In the genomic region with DNA sequence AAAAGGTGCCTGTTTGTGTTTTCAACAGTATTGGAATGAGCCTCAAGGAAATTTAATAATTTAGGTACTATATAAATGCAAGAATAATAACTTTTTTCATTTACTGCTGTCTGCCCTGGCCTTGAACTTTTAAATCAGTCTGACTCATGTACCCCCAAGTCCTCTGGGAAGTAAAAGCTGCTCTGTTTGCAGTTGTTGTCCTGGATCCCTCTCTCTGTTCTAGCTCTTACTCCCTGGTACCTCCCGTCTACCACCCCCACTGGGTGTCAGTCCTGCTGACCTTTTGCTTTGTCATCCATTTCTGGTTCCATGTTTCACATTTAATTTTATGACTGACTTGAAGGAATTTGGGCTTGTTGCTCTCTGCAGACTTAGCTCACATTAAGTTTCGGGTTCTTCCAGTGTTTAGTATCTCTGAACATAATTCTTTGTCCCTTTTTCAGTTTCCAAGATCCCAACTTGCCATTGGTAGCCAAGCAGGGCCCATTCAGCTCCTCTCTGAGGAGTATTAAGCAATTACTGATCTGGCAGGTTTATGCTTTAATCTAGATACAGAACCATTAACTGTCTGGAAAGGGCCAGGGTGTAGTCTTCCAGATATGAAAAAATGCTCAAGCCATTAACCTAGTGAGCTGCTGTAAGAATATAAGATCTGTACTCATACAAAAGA, we compare ENCODE assay signal across 13 cellular contexts.
DNase-seq lines count a peak whose midpoint lies in the region; ATAC-seq and TF ChIP-seq lines count a peak whose summit lies in the region.
"Had no signal": no experiment of that assay in that cellular context is flagged by ENCODE, and none has a peak within 500 bp of the region (broad histone marks: within the 10 kb centered on the region; RNA-seq: fewer than 3 reads in every experiment).

No MANE protein-coding gene starts in this region.

- DNase-seq in HT1080 (ENCODE audit: low read depth), result peak; percentile 47
- DNase-seq in choroid plexus epithelial cell (ENCODE audit: low read depth), result peak; percentile 68
- DNase-seq in iris pigment epithelial cell (ENCODE audit: low read depth), result peak; percentile 67
- peak; percentile 59 for DNase-seq in skeletal muscle cell (ENCODE audit: low read depth)
- DNase-seq in NCI-H1417 treated with DMSO at 0.1 percent for 48 hours (lab: John Stamatoyannopoulos, UW), result no peak
- no peak for DNase-seq in stimulated activated naive CD8-positive, alpha-beta T cell treated with anti-CD3 and anti-CD28 coated beads, Interleukin-15, Interleukin-2, amounts not matched to agents 100 U/mL and 50 U/mL, for 24 hours
- DNase-seq in MG63, result no peak
- DNase-seq: CD4-positive, CD25-positive, alpha-beta regulatory T cell; cortex of kidney; spleen; SW 1271 had no signal

- H3K9me3 ChIP-seq in MG63, result no peaks in the 10 kb centered on the region

- TF ChIP-seq CTCF in choroid plexus epithelial cell (conservative IDR thresholded peaks at IDR 0.05; ENCODE audit: low read depth, low read length), result no peak

- H3K4me3 ChIP-seq in choroid plexus epithelial cell (ENCODE audit: low read depth, low read length) (no peak overlapping the region), skeletal muscle cell (ENCODE audit: low read depth, low read length) (no peak overlapping the region), MG63 (no peak overlapping the region)
- H3K4me3 ChIP-seq: spleen had no signal

- no peaks in the 10 kb centered on the region for H3K36me3 ChIP-seq in MG63
- H3K36me3 ChIP-seq: spleen had no signal

- no peak for ATAC-seq in HG03520 (IDR thresholded peaks at IDR 0.05; ENCODE audit: unreplicated experiment)
- no peak for ATAC-seq in stimulated activated naive CD8-positive, alpha-beta T cell treated with anti-CD3 and anti-CD28 coated beads, Interleukin-15, Interleukin-2, amounts not matched to agents 100 U/mL and 50 U/mL, for 24 hours
- ATAC-seq: activated T-helper 17 cell treated with anti-CD3 and anti-CD28 coated beads, Interleukin-2, amount 50 U/mL, for 72 hours had no signal

- no peaks in the 10 kb centered on the region for H3K27me3 ChIP-seq in MG63

Comparison
In these comparisons a context has a peak if more than half of its experiments do, and no peak if none do; other contexts are left out.
1. DNase-seq: peak in HT1080 (single experiment), choroid plexus epithelial cell (single experiment), iris pigment epithelial cell (single experiment) and skeletal muscle cell (single experiment); none in NCI-H1417 treated with DMSO at 0.1 percent for 48 hours (single experiment), stimulated activated naive CD8-positive, alpha-beta T cell treated with anti-CD3 and anti-CD28 coated beads, Interleukin-15, Interleukin-2, amounts not matched to agents 100 U/mL and 50 U/mL, for 24 hours (single experiment) and MG63 (single experiment).